Comparison of ENCODE assay signal across 8 cellular contexts in the genomic region with DNA sequence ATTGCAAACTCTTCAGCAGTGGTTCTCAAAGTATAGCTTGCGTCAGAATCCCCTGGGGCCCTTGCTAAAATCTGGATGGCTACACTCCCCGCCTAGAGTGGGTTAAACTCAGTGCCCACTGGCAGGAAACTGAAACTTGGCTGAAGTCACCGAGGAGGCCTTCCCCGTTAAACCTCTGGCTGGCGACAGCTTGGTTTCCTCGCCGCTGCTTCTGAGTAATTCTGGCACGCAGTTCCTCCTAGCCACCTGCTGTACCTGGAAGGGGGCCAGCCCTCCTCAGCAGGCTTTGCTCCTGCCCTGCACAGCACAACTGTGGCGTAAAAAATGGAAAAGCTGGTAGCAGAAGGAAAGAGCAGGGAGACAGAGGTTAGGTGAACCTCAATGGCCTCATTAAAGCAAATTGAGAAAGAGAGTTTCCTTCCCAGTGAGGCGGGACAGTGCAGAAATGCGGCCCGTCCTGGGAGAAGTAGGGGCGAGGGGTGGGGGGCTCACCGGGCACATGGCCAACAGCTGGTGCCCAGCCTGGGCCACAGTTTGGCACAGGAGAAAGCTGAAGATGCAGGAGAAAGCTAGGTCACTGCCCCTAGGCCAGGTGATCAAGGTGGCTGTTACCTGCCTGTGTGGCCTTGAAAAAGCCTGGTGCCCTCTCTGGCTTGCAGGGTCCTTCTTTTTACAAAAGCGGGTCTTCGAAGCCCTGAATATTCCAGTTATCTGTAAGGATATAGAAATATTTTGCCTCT. TPM values are rescaled to one million over a fixed set of nuclear protein-coding genes. Genes with fewer than 3 reads are reported as not detected.
DNase-seq lines count a peak whose midpoint lies in the region; ATAC-seq and TF ChIP-seq lines count a peak whose summit lies in the region.

No MANE protein-coding gene starts in this region.

- peaks cover 58% of the 10 kb centered on the region for H3K4me1 Mint-ChIP-seq in T-helper 2 cell treated with Interferon-gamma antibody and Interleukin-4, amounts not matched to agents 5 μg/mL and 100 μg/mL, for 36 hours (ENCODE audit: low read depth)
- peaks cover 22% of the 10 kb centered on the region for H3K4me1 Mint-ChIP-seq in mesothelial cell of epicardium

- 13 to 26% (median 18%) methylated on average over 15 to 16 of the region's 16 CpGs for WGBS in stomach, 5 donors

- H3K4me3 Mint-ChIP-seq in T-helper 2 cell treated with Interferon-gamma antibody and Interleukin-4, amounts not matched to agents 5 μg/mL and 100 μg/mL, for 36 hours: peak overlapping the region; percentile 97
- peak overlapping the region; percentile 78 for H3K4me3 Mint-ChIP-seq in mesothelial cell of epicardium

- no peaks in the 10 kb centered on the region for H3K9me3 Mint-ChIP-seq in T-helper 2 cell treated with Interferon-gamma antibody and Interleukin-4, amounts not matched to agents 5 μg/mL and 100 μg/mL, for 36 hours
- no peaks in the 10 kb centered on the region for H3K9me3 Mint-ChIP-seq in mesothelial cell of epicardium

- peaks cover 3% of the 10 kb centered on the region for H3K27me3 Mint-ChIP-seq in T-helper 2 cell treated with Interferon-gamma antibody and Interleukin-4, amounts not matched to agents 5 μg/mL and 100 μg/mL, for 36 hours (ENCODE audit: low read depth)
- H3K27me3 Mint-ChIP-seq in mesothelial cell of epicardium (ENCODE audit: low read depth): peaks cover 3% of the 10 kb centered on the region

- no peak overlapping the region for H3K4me2 ChIP-seq in Karpas-422 (ENCODE audit: low read depth, low read length, poor library complexity, severe bottlenecking)

- H2AFZ ChIP-seq in Karpas-422 (ENCODE audit: low read length): no peak overlapping the region

- H3K27ac ChIP-seq in Karpas-422 (ENCODE audit: low read length) (peak overlapping the region; percentile 42), stomach (peak overlapping the region; percentile 24 to 91 (median 89))

- intact Hi-C loops in stomach (cut with DNase I; ENCODE audit: low total_unique reads): no loop called here

- peak; percentile 55 for ATAC-seq in GM21723 (IDR thresholded peaks at IDR 0.05; ENCODE audit: unreplicated experiment)

- TF ChIP-seq CTCF in GM10266 (IDR thresholded peaks at IDR 0.05; ENCODE audit: control insufficient read depth, insufficient read depth, low read depth, missing control alignments): no peak
- TF ChIP-seq CTCF in mesothelial cell of epicardium (IDR thresholded peaks at IDR 0.05; ENCODE audit: unreplicated experiment): no peak
- peak in 1 of 7 experiments; percentile 7 for TF ChIP-seq CTCF in stomach (IDR thresholded peaks at IDR 0.05)

- peaks cover 9% of the 10 kb centered on the region for H3K36me3 Mint-ChIP-seq in T-helper 2 cell treated with Interferon-gamma antibody and Interleukin-4, amounts not matched to agents 5 μg/mL and 100 μg/mL, for 36 hours (ENCODE audit: low read depth)
- no peaks in the 10 kb centered on the region for H3K36me3 Mint-ChIP-seq in mesothelial cell of epicardium

- no peaks in the 10 kb centered on the region for H3K9me3 ChIP-seq in Karpas-422 (ENCODE audit: low read length)
- no peaks in the 10 kb centered on the region for H3K9me3 ChIP-seq in stomach

- H3K36me3 ChIP-seq in Karpas-422 (ENCODE audit: insufficient read depth, low read length): peaks cover 29% of the 10 kb centered on the region
- no peaks in the 10 kb centered on the region for H3K36me3 ChIP-seq in stomach

- DNase-seq in GM10266 (ENCODE audit: extremely low spot score): peak; percentile 72
- no peak for DNase-seq in Karpas-422
- peak; percentile 31 for DNase-seq in T-helper 2 cell treated with Interferon-gamma antibody and Interleukin-4, amounts not matched to agents 5 μg/mL and 100 μg/mL, for 36 hours (ENCODE audit: low spot score)
- peak; percentile 57 for DNase-seq in central memory CD4-positive, alpha-beta T cell
- no peak for DNase-seq in mesothelial cell of epicardium (ENCODE audit: low spot score in 2 of 2, unreplicated experiment in 2 of 2)
- peak; percentile 94 for DNase-seq in stomach
- DNase-seq in ecto neural progenitor cell (ENCODE audit: low spot score): no peak

- no peak for TF ChIP-seq POLR2A in stomach (IDR thresholded peaks at IDR 0.05)

- H4K20me1 ChIP-seq in Karpas-422 (ENCODE audit: insufficient read depth, low read depth, low read length): peaks cover 28% of the 10 kb centered on the region

- no peak for TF ChIP-seq EP300 in stomach (IDR thresholded peaks at IDR 0.05)

- H3K4me1 ChIP-seq in Karpas-422 (ENCODE audit: low read length): peaks cover 37% of the 10 kb centered on the region
- H3K4me1 ChIP-seq in stomach: peaks cover 24 to 50% (median 34%) of the 10 kb centered on the region in 4 donors

- H3K27me3 ChIP-seq in Karpas-422 (ENCODE audit: low read length): no peaks in the 10 kb centered on the region
- H3K27me3 ChIP-seq in stomach: no peaks in the 10 kb centered on the region

- H3K27ac Mint-ChIP-seq in T-helper 2 cell treated with Interferon-gamma antibody and Interleukin-4, amounts not matched to agents 5 μg/mL and 100 μg/mL, for 36 hours: peak overlapping the region; percentile 97
- H3K27ac Mint-ChIP-seq in mesothelial cell of epicardium: no peak overlapping the region

- H3K9ac ChIP-seq in Karpas-422 (ENCODE audit: low read length): no peak overlapping the region

- H3K79me2 ChIP-seq in Karpas-422 (ENCODE audit: low read length): peaks cover 20% of the 10 kb centered on the region

- no peak overlapping the region for H3K4me3 ChIP-seq in Karpas-422 (ENCODE audit: low read length)
- H3K4me3 ChIP-seq in stomach: peak overlapping the region in 1 of 4 donors; percentile 13

- no peaks in the 10 kb centered on the region for H3K9me2 ChIP-seq in Karpas-422 (replicated peaks; ENCODE audit: insufficient read depth, low read length)

RNA-seq across cellular contexts. Expression of a gene that starts 46.6 kb away (rescaled TPM):
- total RNA-seq in Karpas-422 (2014; rRNA removed; shearing (Covaris generic); ENCODE audit: low replicate concordance): 480 and 661 TPM in 2 replicates
- total RNA-seq in mesothelial cell of epicardium (8.6 to 10.6 TPM (median 9.6 TPM) in 3 replicates), stomach (10 to 100 TPM in 3 of 5 donors, 1 to 10 TPM in 2; 3.2 to 39.6 (median 18.1) TPM)
- 10 to 100 TPM in 1 of 3 donors, 1 to 10 TPM in 2; 6.3 to 11.1 (median 7.4) TPM for polyA plus RNA-seq in stomach

Comparison
In these comparisons a context has a peak if more than half of its experiments do, and no peak if none do; other contexts are left out.
1. DNase-seq: peak in GM10266 (single experiment), T-helper 2 cell treated with Interferon-gamma antibody and Interleukin-4, amounts not matched to agents 5 μg/mL and 100 μg/mL, for 36 hours (single experiment), central memory CD4-positive, alpha-beta T cell (single experiment) and stomach (single experiment); none in Karpas-422 (single experiment), mesothelial cell of epicardium (0 of 2) and ecto neural progenitor cell (single experiment).
2. RNA of a gene that starts 46.6 kb away (total RNA-seq): 480 to 661 TPM in Karpas-422; 3.2 to 39.6 TPM in stomach and 8.6 to 10.6 TPM in mesothelial cell of epicardium; every median in the first group is over 10 times any median in the second.